ENCODE assay signal across 8 cellular contexts in genomic region chr2:37877457-37878315, GRCh38. TPM values are rescaled to one million over a fixed set of nuclear protein-coding genes. Genes with fewer than 3 reads are reported as not detected.
DNase-seq lines count a peak whose midpoint lies in the region; ATAC-seq and TF ChIP-seq lines count a peak whose summit lies in the region.

No MANE protein-coding gene starts in this region.

- no peak overlapping the region for H3K4me3 ChIP-seq in AG04449 (ENCODE audit: low read depth, low read length)
- no peak overlapping the region for H3K4me3 ChIP-seq in epithelial cell of proximal tubule (ENCODE audit: low read depth, low read length)

- POLR2A ChIA-PET in AG04449 (lab: Yijun Ruan, JAX): interaction anchor here (0.5 to 1.2 kb wide), 3 partner anchors 206 to 721 kb away, joined by 3 to 4 read pairs (median 3); partner anchors contain the start of gene EIF2AK2

- H3K9me3 Mint-ChIP-seq in naive B cell: no peaks in the 10 kb centered on the region

- ATAC-seq in SK-N-SH treated with all-trans-retinoic acid at 6 μM for 48 hours (peak; percentile 93), naive B cell (ENCODE audit: low read depth in 2 of 2) (peak; percentile 69 to 80), GM19324 (IDR thresholded peaks at IDR 0.05; ENCODE audit: low FRiP score, unreplicated experiment) (no peak), HG02970 (IDR thresholded peaks at IDR 0.05; ENCODE audit: low FRiP score, unreplicated experiment) (no peak)

- peaks cover 0 to 10% (median 7%) of the 10 kb centered on the region in 3 donors for H3K4me1 Mint-ChIP-seq in naive B cell

- H3K36me3 Mint-ChIP-seq in naive B cell: no peaks in the 10 kb centered on the region

- DNase-seq in AG04449 (ENCODE audit: low read depth, low spot score): no peak
- DNase-seq in GDM1 (lab: John Stamatoyannopoulos, UW): peak; percentile 27
- DNase-seq in NAMALWA (ENCODE audit: low spot score): peak; percentile 80
- no peak for DNase-seq in epithelial cell of proximal tubule (ENCODE audit: low read depth)
- peak; percentile 39 for DNase-seq in naive B cell

- no peak overlapping the region for H3K27ac Mint-ChIP-seq in naive B cell

- peak; percentile 38 for TF ChIP-seq CTCF in AG04449 (IDR thresholded peaks at IDR 0.05; ENCODE audit: insufficient read depth, low read length, missing control alignments)
- peak; percentile 70 for TF ChIP-seq CTCF in epithelial cell of proximal tubule (conservative IDR thresholded peaks at IDR 0.05; ENCODE audit: low read depth, low read length)

- CTCF ChIA-PET in AG04449 (lab: Yijun Ruan, JAX): interaction anchor here (0.6 to 26.1 kb wide), 90 partner anchors 10 to 799 kb away, joined by 3 to 400 read pairs (median 4); partner anchors contain the start of genes CDC42EP3 and PRKD3

- no peak overlapping the region for H3K4me3 Mint-ChIP-seq in naive B cell

- peaks cover 7 to 40% (median 32%) of the 10 kb centered on the region in 3 donors for H3K27me3 Mint-ChIP-seq in naive B cell

TF ChIP-seq in SK-N-SH treated with all-trans-retinoic acid at 6 μM for 48 hours, 23 proteins besides CTCF, POLR2A, EP300 and RAD21:
- TF ChIP-seq ZC3H10 (CRISPR knock-in tag; IDR thresholded peaks at IDR 0.05) (no peak), ZFP3 (CRISPR knock-in tag; IDR thresholded peaks at IDR 0.05) (no peak), ISL1 (CRISPR knock-in tag; IDR thresholded peaks at IDR 0.05) (0 out of 2 replicates have a peak, but pooled peaks have one; percentile 37), POU6F1 (CRISPR knock-in tag; IDR thresholded peaks at IDR 0.05; ENCODE audit: borderline replicate concordance, low read depth) (0 out of 2 replicates have a peak, but pooled peaks have one; percentile 57), PPARA (CRISPR knock-in tag; IDR thresholded peaks at IDR 0.05; ENCODE audit: borderline replicate concordance) (no peak)
- TF ChIP-seq, protein P1, sequence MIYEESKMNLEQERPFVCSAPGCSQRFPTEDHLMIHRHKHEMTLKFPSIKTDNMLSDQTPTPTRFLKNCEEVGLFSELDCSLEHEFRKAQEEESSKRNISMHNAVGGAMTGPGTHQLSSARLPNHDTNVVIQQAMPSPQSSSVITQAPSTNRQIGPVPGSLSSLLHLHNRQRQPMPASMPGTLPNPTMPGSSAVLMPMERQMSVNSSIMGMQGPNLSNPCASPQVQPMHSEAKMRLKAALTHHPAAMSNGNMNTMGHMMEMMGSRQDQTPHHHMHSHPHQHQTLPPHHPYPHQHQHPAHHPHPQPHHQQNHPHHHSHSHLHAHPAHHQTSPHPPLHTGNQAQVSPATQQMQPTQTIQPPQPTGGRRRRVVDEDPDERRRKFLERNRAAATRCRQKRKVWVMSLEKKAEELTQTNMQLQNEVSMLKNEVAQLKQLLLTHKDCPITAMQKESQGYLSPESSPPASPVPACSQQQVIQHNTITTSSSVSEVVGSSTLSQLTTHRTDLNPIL (CRISPR knock-in tag; IDR thresholded peaks at IDR 0.05; ENCODE audit: low read depth): no peak

RNA-seq across cellular contexts. Expression of gene RMDN2, which starts 47.4 kb away (rescaled TPM):
- 1.5 and 2.8 TPM in 2 replicates for total RNA-seq in epithelial cell of proximal tubule
- polyA plus RNA-seq in naive B cell (ENCODE audit: low read depth in 6 of 6): 10 to 100 TPM; 13.0 to 24.3 (median 17.1) TPM

Comparison
In these comparisons a context has a peak if more than half of its experiments do, and no peak if none do; other contexts are left out.
1. DNase-seq: peak in GDM1 (single experiment), NAMALWA (single experiment) and naive B cell (single experiment); none in AG04449 (single experiment) and epithelial cell of proximal tubule (single experiment).
2. ATAC-seq: peak in SK-N-SH treated with all-trans-retinoic acid at 6 μM for 48 hours (single experiment) and naive B cell (2 of 2); none in GM19324 (single experiment) and HG02970 (single experiment).